In genomic region chr4:186554485-186554884, GRCh38 we compare ENCODE assay signal across 9 cellular contexts. TPM values are rescaled to one million over a fixed set of nuclear protein-coding genes. Genes with fewer than 3 reads are reported as not detected.
DNase-seq lines count a peak whose midpoint lies in the region; ATAC-seq and TF ChIP-seq lines count a peak whose summit lies in the region.
"Had no signal": no experiment of that assay in that cellular context is flagged by ENCODE, and none has a peak within 500 bp of the region (broad histone marks: within the 10 kb centered on the region; RNA-seq: fewer than 3 reads in every experiment).

No MANE protein-coding gene starts in this region.

- no peaks in the 10 kb centered on the region for H3K4me1 Mint-ChIP-seq in activated CD8-positive, alpha-beta T cell treated with anti-CD3 and anti-CD28 coated beads for 36 hours (ENCODE audit: low read depth)
- H3K4me1 Mint-ChIP-seq in stimulated activated effector memory CD8-positive, alpha-beta T cell treated with anti-CD3 and anti-CD28 coated beads, Interleukin-12 subunit alpha, Interleukin-12 subunit beta, amount 100 ng/mL, for 72 hours = no peaks in the 10 kb centered on the region

- H3K9me3 Mint-ChIP-seq in activated CD8-positive, alpha-beta T cell treated with anti-CD3 and anti-CD28 coated beads for 36 hours = no peaks in the 10 kb centered on the region
- no peaks in the 10 kb centered on the region for H3K9me3 Mint-ChIP-seq in stimulated activated effector memory CD8-positive, alpha-beta T cell treated with anti-CD3 and anti-CD28 coated beads, Interleukin-12 subunit alpha, Interleukin-12 subunit beta, amount 100 ng/mL, for 72 hours

- H3K27me3 ChIP-seq in parathyroid adenoma (ENCODE audit: control insufficient read depth, insufficient read depth, low read length) = no peaks in the 10 kb centered on the region

- CTCF ChIA-PET in activated CD8-positive, alpha-beta T cell treated with anti-CD3 and anti-CD28 coated beads for 36 hours (lab: Charles Lee) = no interaction called here

- POLR2A ChIA-PET in activated CD8-positive, alpha-beta T cell treated with anti-CD3 and anti-CD28 coated beads for 36 hours (lab: Charles Lee) = no interaction called here

- no peaks in the 10 kb centered on the region for H3K4me1 ChIP-seq in parathyroid adenoma

- no peaks in the 10 kb centered on the region for H3K9me3 ChIP-seq in parathyroid adenoma (ENCODE audit: control insufficient read depth, low read length)

- no peak for ATAC-seq in GM19324 (IDR thresholded peaks at IDR 0.05; ENCODE audit: low FRiP score, unreplicated experiment)
- no peak for ATAC-seq in activated CD8-positive, alpha-beta T cell treated with anti-CD3 and anti-CD28 coated beads for 36 hours
- ATAC-seq in stimulated activated effector memory CD8-positive, alpha-beta T cell treated with anti-CD3 and anti-CD28 coated beads, Interleukin-12 subunit alpha, Interleukin-12 subunit beta, amount 100 ng/mL, for 72 hours = no peak

- no peak for TF ChIP-seq CTCF in fibroblast of mammary gland (conservative IDR thresholded peaks at IDR 0.05; ENCODE audit: control insufficient read depth, insufficient read depth, low read depth, low read length)
- TF ChIP-seq CTCF in parathyroid adenoma (IDR thresholded peaks at IDR 0.05) = no peak
- TF ChIP-seq CTCF in activated CD8-positive, alpha-beta T cell treated with anti-CD3 and anti-CD28 coated beads for 36 hours (IDR thresholded peaks at IDR 0.05) = no peak

- peak overlapping the region; percentile 68 for H3K4me2 ChIP-seq in parathyroid adenoma (ENCODE audit: low read length)

- no peak overlapping the region for H3K27ac Mint-ChIP-seq in activated CD8-positive, alpha-beta T cell treated with anti-CD3 and anti-CD28 coated beads for 36 hours
- H3K27ac Mint-ChIP-seq in stimulated activated effector memory CD8-positive, alpha-beta T cell treated with anti-CD3 and anti-CD28 coated beads, Interleukin-12 subunit alpha, Interleukin-12 subunit beta, amount 100 ng/mL, for 72 hours = no peak overlapping the region

- no peak overlapping the region for H3K9ac ChIP-seq in parathyroid adenoma

- DNase-seq in EL (peak; percentile 39), NCI-H748 (lab: John Stamatoyannopoulos, UW; ENCODE audit: unreplicated experiment) (peak; percentile 55), fibroblast of mammary gland (ENCODE audit: low read depth) (peak; percentile 17)
- DNase-seq in activated CD8-positive, alpha-beta T cell treated with anti-CD3 and anti-CD28 coated beads for 36 hours = no peak
- no peak for DNase-seq in stimulated activated naive CD4-positive, alpha-beta T cell treated with Interleukin-2 at 50 U/mL for 16 hours (lab: John Stamatoyannopoulos, UW)
- DNase-seq in stimulated activated effector memory CD8-positive, alpha-beta T cell treated with anti-CD3 and anti-CD28 coated beads, Interleukin-12 subunit alpha, Interleukin-12 subunit beta, amount 100 ng/mL, for 72 hours (ENCODE audit: low spot score in 2 of 2) = no peak

- intact Hi-C loops in activated CD8-positive, alpha-beta T cell treated with anti-CD3 and anti-CD28 coated beads for 36 hours (cut with micrococcal nuclease) = no loop called here

- peaks cover 24% of the 10 kb centered on the region for H3K27me3 Mint-ChIP-seq in activated CD8-positive, alpha-beta T cell treated with anti-CD3 and anti-CD28 coated beads for 36 hours

- H2AFZ ChIP-seq in parathyroid adenoma = no peak overlapping the region

- H3K36me3 ChIP-seq in parathyroid adenoma (ENCODE audit: control insufficient read depth, insufficient read depth, low read length) = no peaks in the 10 kb centered on the region

- H3K4me3 Mint-ChIP-seq in activated CD8-positive, alpha-beta T cell treated with anti-CD3 and anti-CD28 coated beads for 36 hours = no peak overlapping the region
- H3K4me3 Mint-ChIP-seq in stimulated activated effector memory CD8-positive, alpha-beta T cell treated with anti-CD3 and anti-CD28 coated beads, Interleukin-12 subunit alpha, Interleukin-12 subunit beta, amount 100 ng/mL, for 72 hours = no peak overlapping the region

- no peaks in the 10 kb centered on the region for H3K79me2 ChIP-seq in parathyroid adenoma

- H3K36me3 Mint-ChIP-seq in activated CD8-positive, alpha-beta T cell treated with anti-CD3 and anti-CD28 coated beads for 36 hours (ENCODE audit: low read depth) = no peaks in the 10 kb centered on the region
- no peaks in the 10 kb centered on the region for H3K36me3 Mint-ChIP-seq in stimulated activated effector memory CD8-positive, alpha-beta T cell treated with anti-CD3 and anti-CD28 coated beads, Interleukin-12 subunit alpha, Interleukin-12 subunit beta, amount 100 ng/mL, for 72 hours

- no peak overlapping the region for H3K27ac ChIP-seq in parathyroid adenoma

- H3K4me3 ChIP-seq in fibroblast of mammary gland (ENCODE audit: control insufficient read depth, low read depth, low read length) = no peak overlapping the region
- peak overlapping the region; percentile 18 for H3K4me3 ChIP-seq in parathyroid adenoma (ENCODE audit: low read depth, low read length)

RNA-seq across cellular contexts. Expression of gene MTNR1A, which starts 0.9 kb away (rescaled TPM):
- total RNA-seq in activated CD8-positive, alpha-beta T cell treated with anti-CD3 and anti-CD28 coated beads for 36 hours = not detected
- total RNA-seq: dermis microvascular lymphatic vessel endothelial cell had no signal

Comparison
In these comparisons a context has a peak if more than half of its experiments do, and no peak if none do; other contexts are left out.
1. DNase-seq: peak in EL (single experiment), NCI-H748 (single experiment) and fibroblast of mammary gland (single experiment); none in activated CD8-positive, alpha-beta T cell treated with anti-CD3 and anti-CD28 coated beads for 36 hours (single experiment), stimulated activated naive CD4-positive, alpha-beta T cell treated with Interleukin-2 at 50 U/mL for 16 hours (single experiment) and stimulated activated effector memory CD8-positive, alpha-beta T cell treated with anti-CD3 and anti-CD28 coated beads, Interleukin-12 subunit alpha, Interleukin-12 subunit beta, amount 100 ng/mL, for 72 hours (0 of 2).